Comparison of ENCODE assay signal across 20 cellular contexts in the genomic region with DNA sequence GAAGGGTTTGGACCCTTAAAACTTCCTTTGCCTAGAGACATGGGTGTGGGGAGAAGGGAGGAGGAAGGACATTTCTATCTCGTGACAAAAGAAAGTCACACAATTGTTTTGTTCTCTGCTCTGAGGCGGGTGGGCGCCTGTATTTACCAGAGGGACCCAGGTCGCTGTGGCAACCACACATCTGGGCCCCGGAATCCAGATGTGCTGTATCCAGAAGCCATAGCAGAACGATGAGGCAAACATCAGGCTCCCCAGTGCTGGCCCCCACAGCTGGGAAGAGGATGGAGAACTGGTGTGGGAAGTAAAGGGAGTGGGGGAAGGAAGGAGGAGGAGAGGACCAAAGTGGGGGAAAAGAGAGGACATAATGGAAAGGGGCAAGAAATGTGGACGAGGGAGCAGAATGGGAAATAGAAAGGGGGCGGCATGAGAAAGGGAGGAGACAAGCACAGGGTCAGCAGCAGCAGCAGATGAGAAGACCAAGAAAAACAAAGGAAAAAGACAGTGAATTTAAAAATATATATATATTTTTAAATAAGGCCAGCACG. TPM values are rescaled to one million over a fixed set of nuclear protein-coding genes. Genes with fewer than 3 reads are reported as not detected.
DNase-seq lines count a peak whose midpoint lies in the region; ATAC-seq and TF ChIP-seq lines count a peak whose summit lies in the region.
"Had no signal": no experiment of that assay in that cellular context is flagged by ENCODE, and none has a peak within 500 bp of the region (broad histone marks: within the 10 kb centered on the region; RNA-seq: fewer than 3 reads in every experiment).

No MANE protein-coding gene starts in this region.

- no peak overlapping the region for H2BK5ac ChIP-seq in mesenchymal stem cell (ENCODE audit: low read depth, low read length, poor library complexity, severe bottlenecking)

- no peaks in the 10 kb centered on the region for H3K27me3 ChIP-seq in esophagus muscularis mucosa
- H3K27me3 ChIP-seq in mesenchymal stem cell (ENCODE audit: control insufficient read depth in 1 of 2, insufficient read depth in 1 of 2, low read length in 2 of 2): peaks cover 0 to 34% of the 10 kb centered on the region in 2 experiments
- H3K27me3 ChIP-seq in subcutaneous abdominal adipose tissue (ENCODE audit: control insufficient read depth in 5 of 5, insufficient read depth in 4 of 5, low read length in 5 of 5): peaks cover 0 to 12% (median 11%) of the 10 kb centered on the region in 5 donors
- no peaks in the 10 kb centered on the region for H3K27me3 ChIP-seq in prostate gland (replicated peaks; ENCODE audit: insufficient read depth)
- H3K27me3 ChIP-seq: testis had no signal

- intact Hi-C loops in esophagus muscularis mucosa (cut with DNase I): no loop called here
- intact Hi-C loops in prostate gland (cut with DNase I): no loop called here

- POLR2A ChIA-PET in HEK293 (lab: Yijun Ruan, JAX): no interaction called here

- peak overlapping the region in 1 of 2 experiments; percentile 45 for H2BK12ac ChIP-seq in mesenchymal stem cell (ENCODE audit: low read length in 2 of 2)

- no peak overlapping the region for H2BK120ac ChIP-seq in mesenchymal stem cell (ENCODE audit: low read depth, low read length)

- no peak overlapping the region for H4K91ac ChIP-seq in mesenchymal stem cell (ENCODE audit: low read length)

- no peak overlapping the region for H3K14ac ChIP-seq in mesenchymal stem cell (ENCODE audit: low read length in 2 of 2)

- H3K9ac ChIP-seq in mesenchymal stem cell (ENCODE audit: low read length) (peak overlapping the region; percentile 87), subcutaneous abdominal adipose tissue (ENCODE audit: low read length in 5 of 5) (no peak overlapping the region)

- H2BK15ac ChIP-seq in mesenchymal stem cell (ENCODE audit: low read depth, poor library complexity, severe bottlenecking): no peak overlapping the region

- H3K9me3 ChIP-seq in HEK293 (ENCODE audit: control insufficient read depth, insufficient read depth, low read depth, low read length) (no peaks in the 10 kb centered on the region), esophagus muscularis mucosa (no peaks in the 10 kb centered on the region), mesenchymal stem cell (ENCODE audit: control insufficient read depth, low read length) (no peaks in the 10 kb centered on the region), subcutaneous abdominal adipose tissue (ENCODE audit: control insufficient read depth in 5 of 5, low read length in 5 of 5) (no peaks in the 10 kb centered on the region), prostate gland (no peaks in the 10 kb centered on the region)
- H3K9me3 ChIP-seq: testis had no signal

- peaks cover 9% of the 10 kb centered on the region; the same call in 1 of the 2 replicates for H3K4me1 ChIP-seq in HEK293 (ENCODE audit: control insufficient read depth, insufficient read depth, low read length)
- peaks cover 63 to 81% (median 76%) of the 10 kb centered on the region in 4 donors for H3K4me1 ChIP-seq in esophagus muscularis mucosa
- H3K4me1 ChIP-seq in mesenchymal stem cell (ENCODE audit: control insufficient read depth, insufficient read depth, low read depth, low read length): peaks cover 15% of the 10 kb centered on the region
- peaks cover 19 to 71% (median 66%) of the 10 kb centered on the region in 5 donors for H3K4me1 ChIP-seq in subcutaneous abdominal adipose tissue (ENCODE audit: control insufficient read depth in 5 of 5, insufficient read depth in 5 of 5, low read length in 5 of 5)
- peaks cover 12% of the 10 kb centered on the region for H3K4me1 ChIP-seq in prostate gland (replicated peaks)

- H3K4me2 ChIP-seq in mesenchymal stem cell (ENCODE audit: low read length, poor library complexity, severe bottlenecking): no peak overlapping the region
- H3K4me2 ChIP-seq: smooth muscle cell had no signal

- CTCF ChIA-PET in HEK293 (lab: Yijun Ruan, JAX): no interaction called here

- no peak overlapping the region for H3K4ac ChIP-seq in mesenchymal stem cell (ENCODE audit: low read depth in 1 of 2, low read length in 2 of 2)

- peaks cover 3% of the 10 kb centered on the region for H3K79me1 ChIP-seq in mesenchymal stem cell (replicated peaks; ENCODE audit: low read length, poor library complexity, severe bottlenecking)

- H4K8ac ChIP-seq in mesenchymal stem cell (ENCODE audit: low read length): no peak overlapping the region

- WGBS in esophagus muscularis mucosa: 66% methylated on average over 9 of the region's 9 CpGs
- WGBS in mesenchymal stem cell: 81% methylated on average over 7 of the region's 9 CpGs
- WGBS in prostate gland: 58% methylated on average over 9 of the region's 9 CpGs

- ATAC-seq in GM21423 (IDR thresholded peaks at IDR 0.05; ENCODE audit: unreplicated experiment): no peak
- ATAC-seq: T-cell had no signal

- H2AK5ac ChIP-seq in mesenchymal stem cell (ENCODE audit: low read length, severe bottlenecking): no peak overlapping the region

- no peak for DNase-seq in esophagus muscularis mucosa (ENCODE audit: extremely low spot score)
- DNase-seq in mesenchymal stem cell: peak; percentile 56
- no peak for DNase-seq in midbrain (lab: John Stamatoyannopoulos, UW)
- DNase-seq in substantia nigra (lab: John Stamatoyannopoulos, UW): no peak
- no peak for DNase-seq in prostate gland (ENCODE audit: low spot score)
- DNase-seq: activated CD4-positive, CD25-positive, alpha-beta regulatory T cell treated with anti-CD3 and anti-CD28 coated beads, Interleukin-2, amount 50 U/mL, for 72 hours; activated T-cell treated with anti-CD3 and anti-CD28 coated beads for 4 hours; AML-193; dermis blood vessel endothelial cell; foreskin melanocyte; NCI-H1105; NCI-H524; T-cell; testis had no signal

- peak overlapping the region in 1 of 2 experiments; percentile 18 for H3K18ac ChIP-seq in mesenchymal stem cell (ENCODE audit: low read depth in 1 of 2, low read length in 2 of 2)

- TF ChIP-seq CTCF in HEK293 (tag by site-specific recombination; IDR thresholded peaks at IDR 0.05) (no peak), esophagus muscularis mucosa (IDR thresholded peaks at IDR 0.05) (no peak), prostate gland (IDR thresholded peaks at IDR 0.05) (no peak)

- H3K23ac ChIP-seq in mesenchymal stem cell (ENCODE audit: low read length in 2 of 2): no peak overlapping the region

- H3K36me3 ChIP-seq in HEK293 (ENCODE audit: control insufficient read depth in 2 of 2, insufficient read depth in 1 of 2, low read length in 2 of 2) (peaks cover 10 to 38% of the 10 kb centered on the region in 2 experiments; a peak in 2 of 3 replicates), esophagus muscularis mucosa (peaks cover 21 to 29% (median 28%) of the 10 kb centered on the region in 4 donors), mesenchymal stem cell (ENCODE audit: control insufficient read depth in 1 of 2, insufficient read depth in 2 of 2, low read depth in 1 of 2, low read length in 2 of 2) (peaks cover 22 to 39% of the 10 kb centered on the region in 2 experiments), subcutaneous abdominal adipose tissue (ENCODE audit: control insufficient read depth in 5 of 5, insufficient read depth in 5 of 5, low read length in 5 of 5) (peaks cover 0 to 27% (median 22%) of the 10 kb centered on the region in 5 donors), prostate gland (peaks cover 3 to 13% of the 10 kb centered on the region in 2 donors)

- TF ChIP-seq POLR2A in esophagus muscularis mucosa (IDR thresholded peaks at IDR 0.05; ENCODE audit: low read depth) (no peak), prostate gland (IDR thresholded peaks at IDR 0.05) (no peak)

- TF ChIP-seq EP300 in esophagus muscularis mucosa (IDR thresholded peaks at IDR 0.05): no peak

- no peak overlapping the region for H2AFZ ChIP-seq in mesenchymal stem cell (ENCODE audit: low read depth, low read length)

- H3K27ac ChIP-seq in HEK293 (ENCODE audit: extremely low read depth, low read depth, low read length): no peak overlapping the region
- H3K27ac ChIP-seq in esophagus muscularis mucosa (replicated peaks in 1 of 4): peak overlapping the region; percentile 77 to 83 (median 81)
- no peak overlapping the region for H3K27ac ChIP-seq in mesenchymal stem cell (ENCODE audit: low read length, poor library complexity, severe bottlenecking)
- peak overlapping the region; percentile 26 for H3K27ac ChIP-seq in subcutaneous abdominal adipose tissue (ENCODE audit: low read depth, low read length)
- H3K27ac ChIP-seq in substantia nigra (ENCODE audit: low read depth, low read length, poor library complexity, severe bottlenecking): no peak overlapping the region
- peak overlapping the region in 1 of 2 donors; percentile 47 for H3K27ac ChIP-seq in prostate gland

- H3K4me3 ChIP-seq in HEK293 (ENCODE audit: low read depth, low read length) (no peak overlapping the region), esophagus muscularis mucosa (no peak overlapping the region), mesenchymal stem cell (ENCODE audit: insufficient read depth in 1 of 2, low read depth in 1 of 2, low read length in 2 of 2) (peak overlapping the region in 1 of 2 experiments; percentile 43), subcutaneous abdominal adipose tissue (ENCODE audit: low read depth in 1 of 5, low read length in 5 of 5) (peak overlapping the region in 2 of 5 donors; percentile 12 to 16), prostate gland (no peak overlapping the region)
- H3K4me3 ChIP-seq: smooth muscle cell, testis had no signal

TF ChIP-seq in HEK293, 187 proteins besides CTCF, POLR2A, EP300 and RAD21 (continues in another document):
- TF ChIP-seq SP2 (tag by site-specific recombination; IDR thresholded peaks at IDR 0.05) (no peak), ZFHX2 (tag by site-specific recombination; conservative IDR thresholded peaks at IDR 0.05) (0 out of 2 replicates have a peak, but pooled peaks have one; percentile 6), ZNF548 (tag by site-specific recombination; IDR thresholded peaks at IDR 0.05) (no peak), ZNF138 (tag by site-specific recombination; IDR thresholded peaks at IDR 0.05; ENCODE audit: borderline replicate concordance) (no peak)

RNA-seq across cellular contexts. Expression of a gene that starts 3.4 kb away (rescaled TPM):
- total RNA-seq in esophagus muscularis mucosa (100 to 1,000 TPM; 223 to 525 (median 326) TPM), prostate gland (10 to 100 TPM; 18.5 to 29.1 TPM)
- 3.9 TPM for polyA plus RNA-seq in mesenchymal stem cell (2013, experiment 1 of 2)
- 3.2 TPM for polyA plus RNA-seq in mesenchymal stem cell (2013, experiment 2 of 2)

RNA-seq across cellular contexts. Expression of a gene that starts 15.5 kb away (rescaled TPM):
- total RNA-seq in esophagus muscularis mucosa: 10 to 100 TPM; 17.7 to 37.4 (median 27.2) TPM
- polyA plus RNA-seq in mesenchymal stem cell (2013, experiment 1 of 2): 68.3 TPM
- 66.3 TPM for polyA plus RNA-seq in mesenchymal stem cell (2013, experiment 2 of 2)
- 100 to 1,000 TPM in 1 of 2 donors, 10 to 100 TPM in 1; 70.6 to 132 TPM for total RNA-seq in prostate gland

RNA-seq across cellular contexts. Expression of a gene that starts 17.6 kb away (rescaled TPM):
- total RNA-seq in esophagus muscularis mucosa: 1 to 10 TPM; 2.7 to 6.3 (median 3.9) TPM
- polyA plus RNA-seq in mesenchymal stem cell (2013, experiment 1 of 2): 4.3 TPM
- polyA plus RNA-seq in mesenchymal stem cell (2013, experiment 2 of 2): 4.3 TPM
- 1 to 10 TPM; 3.6 to 6.9 TPM for total RNA-seq in prostate gland

RNA-seq across cellular contexts. Expression of a gene that starts 39.2 kb away (rescaled TPM):
- total RNA-seq in esophagus muscularis mucosa (1 to 10 TPM; 2.7 to 4.4 (median 4.0) TPM), prostate gland (1 to 10 TPM in 1 of 2 donors, under 1 TPM in 1; 0.64 to 7.2 TPM)
- polyA plus RNA-seq in mesenchymal stem cell (2013, experiment 1 of 2): 8.0 TPM
- 7.9 TPM for polyA plus RNA-seq in mesenchymal stem cell (2013, experiment 2 of 2)
- total RNA-seq: Daoy, dermis blood vessel endothelial cell, smooth muscle cell had no signal
- polyA plus RNA-seq: IgD-negative memory B cell had no signal

RNA-seq across cellular contexts. Expression of a gene that starts 41.4 kb away (rescaled TPM):
- total RNA-seq in esophagus muscularis mucosa (10 to 100 TPM; 14.9 to 31.4 (median 20.8) TPM), prostate gland (10 to 100 TPM; 18.6 to 32.9 TPM)
- 31.6 TPM for polyA plus RNA-seq in mesenchymal stem cell (2013, experiment 1 of 2)
- polyA plus RNA-seq in mesenchymal stem cell (2013, experiment 2 of 2): 31.6 TPM

Comparison
In these comparisons a context has a peak if more than half of its experiments do, and no peak if none do; other contexts are left out.
1. H3K27ac ChIP-seq: peak in esophagus muscularis mucosa (4 of 4) and subcutaneous abdominal adipose tissue (single experiment); none in HEK293 (single experiment), mesenchymal stem cell (single experiment) and substantia nigra (single experiment).
2. RNA of a gene that starts 3.4 kb away (total RNA-seq): 223 to 525 TPM in esophagus muscularis mucosa; 18.5 to 29.1 TPM in prostate gland; every median in the first group is over 4 times any median in the second.